Comparison of ENCODE assay signal across 13 cellular contexts in the genomic region with DNA sequence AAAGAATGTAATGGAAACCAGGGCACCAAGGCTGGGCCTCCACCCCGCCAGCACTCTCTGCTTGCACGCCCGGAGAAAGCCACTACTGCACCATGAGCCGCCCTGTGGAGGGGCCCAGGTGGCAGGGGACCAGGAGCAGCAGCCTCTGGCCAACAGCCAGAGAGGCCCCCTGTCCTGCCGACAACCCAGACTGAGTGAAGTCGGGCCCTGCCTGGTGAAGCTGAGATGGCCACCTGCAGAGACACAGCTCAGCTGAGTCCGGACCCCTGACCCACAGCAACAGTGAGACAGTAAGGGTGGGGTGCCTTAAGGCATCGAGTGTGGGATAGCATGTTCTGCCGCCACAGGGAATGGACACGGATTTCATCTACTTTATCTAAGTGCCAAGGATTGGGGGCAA. TPM values are rescaled to one million over a fixed set of nuclear protein-coding genes. Genes with fewer than 3 reads are reported as not detected.
DNase-seq lines count a peak whose midpoint lies in the region; ATAC-seq, FAIRE-seq and TF ChIP-seq lines count a peak whose summit lies in the region.
"Had no signal": no experiment of that assay in that cellular context is flagged by ENCODE, and none has a peak within 500 bp of the region (broad histone marks: within the 10 kb centered on the region; RNA-seq: fewer than 3 reads in every experiment).

No MANE protein-coding gene starts in this region.

- no peak for FAIRE-seq in HTR-8/SVneo (lab: Jason Lieb, UNC)

- H3K4me3 ChIP-seq in right cardiac atrium (ENCODE audit: low read length) (no peak overlapping the region), brain microvascular endothelial cell (ENCODE audit: low read depth, low read length) (no peak overlapping the region)

- no peak for ATAC-seq in right cardiac atrium
- ATAC-seq in left cardiac atrium = no peak
- ATAC-seq in esophagus mucosa = peak; percentile 3

- DNase-seq in right cardiac atrium (peak in 2 of 3 donors; percentile 42 to 59), left cardiac atrium (no peak), HTR-8/SVneo (ENCODE audit: insufficient read length, low spot score) (no peak), AG20443 (ENCODE audit: low spot score) (no peak), brain microvascular endothelial cell (no peak)
- DNase-seq: NCI-H1105, NCI-H2081, NCI-H2171 treated with DMSO at 0.1 percent for 48 hours, NCI-H446, NCI-H526 treated with DMSO at 0.1 percent for 48 hours, Right ventricle myocardium superior had no signal

- H3K27me3 ChIP-seq in right cardiac atrium (ENCODE audit: control insufficient read depth, insufficient read depth) = no peaks in the 10 kb centered on the region
- H3K27me3 ChIP-seq in brain microvascular endothelial cell (replicated peaks) = no peaks in the 10 kb centered on the region

- TF ChIP-seq CTCF in VCaP (conservative IDR thresholded peaks at IDR 0.05) = no peak
- no peak for TF ChIP-seq CTCF in brain microvascular endothelial cell (IDR thresholded peaks at IDR 0.05; ENCODE audit: low read depth, low read length, missing control alignments)

- H3K27ac ChIP-seq in right cardiac atrium (ENCODE audit: low read length) (no peak overlapping the region), VCaP (peak overlapping the region; percentile 4; the same call in 1 of the 2 replicates), brain microvascular endothelial cell (no peak overlapping the region)

- no peaks in the 10 kb centered on the region for H3K4me1 ChIP-seq in right cardiac atrium (ENCODE audit: control insufficient read depth, insufficient read depth, low read length)

- intact Hi-C loops in right cardiac atrium (cut with DNase I) = no loop called here
- intact Hi-C loops in left cardiac atrium (cut with DNase I) = no loop called here

- in situ Hi-C loops in brain microvascular endothelial cell (cut with HindIII; ENCODE audit: low pct_ligation_motif_present, low sequenced_read_pairs) = no loop called here

- peaks cover 59% of the 10 kb centered on the region for H3K36me3 ChIP-seq in brain microvascular endothelial cell (replicated peaks)

- no peaks in the 10 kb centered on the region for H3K9me3 ChIP-seq in right cardiac atrium (ENCODE audit: control insufficient read depth, low read length)

- 93% methylated on average over 10 of the region's 10 CpGs for WGBS in right cardiac atrium

RNA-seq across cellular contexts. Expression of a gene that starts 28.9 kb away (rescaled TPM):
- total RNA-seq in right cardiac atrium (1 to 10 TPM; 4.3 to 7.7 (median 5.3) TPM), left cardiac atrium (1 to 10 TPM; 6.5 to 9.9 TPM), esophagus mucosa (19.8 TPM)
- 3.7 TPM for polyA plus RNA-seq in right cardiac atrium

RNA-seq across cellular contexts. Expression of a gene that starts 42.6 kb away (rescaled TPM):
- total RNA-seq in right cardiac atrium (10 to 100 TPM; 48.0 to 52.2 (median 50.7) TPM), left cardiac atrium (10 to 100 TPM; 46.4 to 49.7 TPM), esophagus mucosa (17.7 TPM)
- polyA plus RNA-seq in right cardiac atrium = 45.4 TPM

Comparison
In these comparisons a context has a peak if more than half of its experiments do, and no peak if none do; other contexts are left out.
1. DNase-seq: peak in right cardiac atrium (2 of 3); none in left cardiac atrium (single experiment), HTR-8/SVneo (single experiment), AG20443 (single experiment) and brain microvascular endothelial cell (single experiment).